8 cellular contexts compared by ENCODE assay signal in genomic region chr20:1393507-1393882, GRCh38. TPM values are rescaled to one million over a fixed set of nuclear protein-coding genes. Genes with fewer than 3 reads are reported as not detected.
A peak's percentile ranks its signal among the peaks of the same experiment; 100 is the strongest.
DNase-seq lines count a peak whose midpoint lies in the region; ATAC-seq, FAIRE-seq and TF ChIP-seq lines count a peak whose summit lies in the region.

No MANE protein-coding gene starts in this region.

- peaks cover 27% of the 10 kb centered on the region for H3K36me3 Mint-ChIP-seq in activated CD8-positive, alpha-beta T cell treated with anti-CD3 and anti-CD28 coated beads for 36 hours (ENCODE audit: low read depth)

- DNase-seq in HAP-1 (ENCODE audit: low spot score in 2 of 2) (no peak), iPS DF 6.9 (ENCODE audit: low read depth, low spot score) (no peak), small intestine (no peak), DMS114 treated with DMSO at 0.1 percent for 48 hours (lab: John Stamatoyannopoulos, UW; ENCODE audit: unreplicated experiment) (no peak)
- no peak for DNase-seq in activated CD8-positive, alpha-beta T cell treated with anti-CD3 and anti-CD28 coated beads for 36 hours

- no peak overlapping the region for H3K27ac ChIP-seq in iPS DF 6.9 (ENCODE audit: low read length)
- H3K27ac ChIP-seq in small intestine (ENCODE audit: low read depth in 1 of 2, low read length in 1 of 2) = peak overlapping the region; percentile 56 to 90

- intact Hi-C loops in activated CD8-positive, alpha-beta T cell treated with anti-CD3 and anti-CD28 coated beads for 36 hours (cut with micrococcal nuclease) = loop anchor here (2.0 to 5.0 kb wide), 3 partner anchors 36 to 66 kb away; partner anchors contain the start of gene SDCBP2

- H3K36me3 ChIP-seq in HAP-1 (replicated peaks) (peaks cover 5% of the 10 kb centered on the region; the same call in 1 of the 2 replicates), iPS DF 6.9 (ENCODE audit: control insufficient read depth, insufficient read depth, low read length) (no peaks in the 10 kb centered on the region), small intestine (ENCODE audit: control insufficient read depth in 2 of 2, insufficient read depth in 2 of 2, low read length in 2 of 2) (no peaks in the 10 kb centered on the region)

- ATAC-seq in activated CD8-positive, alpha-beta T cell treated with anti-CD3 and anti-CD28 coated beads for 36 hours = no peak
- ATAC-seq in GM21825 (IDR thresholded peaks at IDR 0.05; ENCODE audit: unreplicated experiment) = no peak
- no peak for ATAC-seq in GM19328 (IDR thresholded peaks at IDR 0.05; ENCODE audit: unreplicated experiment)
- ATAC-seq in HG03196 (IDR thresholded peaks at IDR 0.05; ENCODE audit: unreplicated experiment) = no peak

- H3K27ac Mint-ChIP-seq in activated CD8-positive, alpha-beta T cell treated with anti-CD3 and anti-CD28 coated beads for 36 hours = peak overlapping the region; percentile 91

- H3K4me1 ChIP-seq in HAP-1 (peaks cover 29% of the 10 kb centered on the region), iPS DF 6.9 (ENCODE audit: control insufficient read depth, insufficient read depth, low read length) (peaks cover 7% of the 10 kb centered on the region), small intestine (ENCODE audit: control insufficient read depth in 2 of 2, insufficient read depth in 1 of 2, low read depth in 1 of 2, low read length in 1 of 2) (peaks cover 10 to 19% of the 10 kb centered on the region in 2 donors)

- TF ChIP-seq CTCF in activated CD8-positive, alpha-beta T cell treated with anti-CD3 and anti-CD28 coated beads for 36 hours (IDR thresholded peaks at IDR 0.05) = no peak

- FAIRE-seq in small intestine (lab: Jason Lieb, UNC) = no peak

- H3K27me3 Mint-ChIP-seq in activated CD8-positive, alpha-beta T cell treated with anti-CD3 and anti-CD28 coated beads for 36 hours = no peaks in the 10 kb centered on the region

- H3K9me3 ChIP-seq in HAP-1 (no peaks in the 10 kb centered on the region), iPS DF 6.9 (ENCODE audit: control insufficient read depth, insufficient read depth, low read length) (no peaks in the 10 kb centered on the region), small intestine (ENCODE audit: control insufficient read depth, low read depth) (no peaks in the 10 kb centered on the region)

- CTCF ChIA-PET in activated CD8-positive, alpha-beta T cell treated with anti-CD3 and anti-CD28 coated beads for 36 hours (lab: Charles Lee) = no interaction called here

- no peaks in the 10 kb centered on the region for H3K9me3 Mint-ChIP-seq in activated CD8-positive, alpha-beta T cell treated with anti-CD3 and anti-CD28 coated beads for 36 hours

- POLR2A ChIA-PET in activated CD8-positive, alpha-beta T cell treated with anti-CD3 and anti-CD28 coated beads for 36 hours (lab: Charles Lee) = interaction anchor here (0.7 to 4.4 kb wide), 4 partner anchors 10 to 57 kb away, joined by 3 to 18 read pairs (median 8); no protein-coding TSS in a partner anchor

- H3K4me1 Mint-ChIP-seq in activated CD8-positive, alpha-beta T cell treated with anti-CD3 and anti-CD28 coated beads for 36 hours (ENCODE audit: low read depth) = peaks cover 41% of the 10 kb centered on the region

- in situ Hi-C loops in HAP-1 (cut with MboI; ENCODE audit: low sequenced_read_pairs) = no loop called here

- H3K4me3 Mint-ChIP-seq in activated CD8-positive, alpha-beta T cell treated with anti-CD3 and anti-CD28 coated beads for 36 hours = peak overlapping the region; percentile 82

- peak overlapping the region; percentile 81 for H3K4me3 ChIP-seq in HAP-1
- H3K4me3 ChIP-seq in iPS DF 6.9 (ENCODE audit: low read length) = peak overlapping the region; percentile 81; the same call in 1 of the 2 replicates
- H3K4me3 ChIP-seq in small intestine (ENCODE audit: low read depth in 1 of 2, low read length in 2 of 2) = peak overlapping the region in 1 of 2 donors; percentile 94

- H3K27me3 ChIP-seq in HAP-1 (ENCODE audit: low read depth) = no peaks in the 10 kb centered on the region
- H3K27me3 ChIP-seq in iPS DF 6.9 (ENCODE audit: control insufficient read depth, insufficient read depth, low read length) = no peaks in the 10 kb centered on the region
- no peaks in the 10 kb centered on the region for H3K27me3 ChIP-seq in small intestine (ENCODE audit: control insufficient read depth in 2 of 2, insufficient read depth in 2 of 2, low read length in 2 of 2)

- WGBS in iPS DF 6.9 (ENCODE audit: insufficient coverage, insufficient read length) = no CpG with 5 or more reads among the region's 7 CpGs
- 57 to 67% (median 61%) methylated on average over 7 of the region's 7 CpGs for WGBS in small intestine, 3 donors

RNA-seq across cellular contexts. Expression of gene FKBP1A, which starts 0.6 kb away (rescaled TPM):
- 100 to 1,000 TPM; 259 to 282 TPM for total RNA-seq in activated CD8-positive, alpha-beta T cell treated with anti-CD3 and anti-CD28 coated beads for 36 hours
- polyA plus RNA-seq in small intestine = 100 to 1,000 TPM; 146 to 315 (median 152) TPM
